Comparison of ENCODE assay signal across 8 cellular contexts in genomic region chr11:62599909-62600308, GRCh38. TPM values are rescaled to one million over a fixed set of nuclear protein-coding genes. Genes with fewer than 3 reads are reported as not detected.
A peak's percentile ranks its signal among the peaks of the same experiment; 100 is the strongest.
DNase-seq lines count a peak whose midpoint lies in the region; ATAC-seq and TF ChIP-seq lines count a peak whose summit lies in the region.

No MANE protein-coding gene starts in this region.

- intact Hi-C loops in Caco-2 (cut with micrococcal nuclease; ENCODE audit: unreplicated experiment) (no loop called here), PC-3 (cut with micrococcal nuclease) (loop anchor here (1.0 to 5.0 kb wide), 2 partner anchors 9 to 72 kb away; partner anchors contain the start of genes LBHD1, TUT1 and UQCC3)

- H3K9me3 Mint-ChIP-seq in Caco-2 (ENCODE audit: unreplicated experiment), result no peaks in the 10 kb centered on the region
- no peaks in the 10 kb centered on the region for H3K9me3 Mint-ChIP-seq in endothelial cell (ENCODE audit: unreplicated experiment)

- no peak for ATAC-seq in PC-3
- no peak for ATAC-seq in HG03469 (IDR thresholded peaks at IDR 0.05; ENCODE audit: unreplicated experiment)
- no peak for ATAC-seq in GM18505 (IDR thresholded peaks at IDR 0.05; ENCODE audit: unreplicated experiment)

- H3K27ac Mint-ChIP-seq in Caco-2 (ENCODE audit: unreplicated experiment) (peak overlapping the region; percentile 77), endothelial cell (ENCODE audit: unreplicated experiment) (peak overlapping the region; percentile 81)

- H3K4me3 Mint-ChIP-seq in Caco-2 (ENCODE audit: unreplicated experiment) (peak overlapping the region; percentile 88), endothelial cell (ENCODE audit: unreplicated experiment) (peak overlapping the region; percentile 97)

- BruUV-seq in Caco-2 (replicated peaks; lab: Mats Ljungman, UMichigan), result TSS peak; percentile 31
- TSS peak; percentile 38 for BruUV-seq in PC-3 (replicated peaks; lab: Mats Ljungman, UMichigan)

- peaks cover 92% of the 10 kb centered on the region for H3K36me3 Mint-ChIP-seq in Caco-2 (ENCODE audit: insufficient read depth, unreplicated experiment)
- H3K36me3 Mint-ChIP-seq in endothelial cell (ENCODE audit: low read depth, unreplicated experiment), result peaks cover 63% of the 10 kb centered on the region

- no peak for DNase-seq in Caco-2
- DNase-seq in PC-3, result no peak
- no peak for DNase-seq in endothelial cell (ENCODE audit: low spot score)
- DNase-seq in osteoblast (ENCODE audit: insufficient read length, low spot score, missing footprints), result peak; percentile 80
- DNase-seq in cortex of kidney (lab: John Stamatoyannopoulos, UW), result no peak
- no peak for DNase-seq in NCI-H82 (lab: John Stamatoyannopoulos, UW)

- H4K20me1 ChIP-seq in PC-3 (ENCODE audit: low read length), result no peaks in the 10 kb centered on the region
- H4K20me1 ChIP-seq in osteoblast (ENCODE audit: insufficient read depth, low read length), result peaks cover 27% of the 10 kb centered on the region

- POLR2A ChIA-PET in Caco-2 (lab: Charles Lee), result interaction anchor here (0.6 to 2.4 kb wide), 6 partner anchors 8 to 65 kb away, joined by 4 to 97 read pairs (median 4); partner anchors contain the start of genes B3GAT3, C11orf98, CSKMT and EEF1G
- POLR2A ChIA-PET in PC-3 (lab: Charles Lee; ENCODE audit: unreplicated experiment), result interaction anchor here (0.6 kb wide), 1 partner anchor 69 kb away, joined by 10 read pairs; no protein-coding TSS in a partner anchor

- TF ChIP-seq CTCF in Caco-2 (IDR thresholded peaks at IDR 0.05; ENCODE audit: insufficient read depth in 1 of 2, low read depth in 1 of 2, low read length in 1 of 2, severe bottlenecking in 1 of 2, unreplicated experiment in 1 of 2), result no peak
- no peak for TF ChIP-seq CTCF in PC-3 (conservative IDR thresholded peaks at IDR 0.05; ENCODE audit: low read depth, low read length)
- TF ChIP-seq CTCF in endothelial cell (IDR thresholded peaks at IDR 0.05; ENCODE audit: unreplicated experiment), result no peak
- no peak for TF ChIP-seq CTCF in osteoblast (IDR thresholded peaks at IDR 0.05; ENCODE audit: extremely low read depth, low read depth, low read length)

- H3K4me1 ChIP-seq in Caco-2, result peaks cover 28% of the 10 kb centered on the region
- H3K4me1 ChIP-seq in PC-3 (ENCODE audit: insufficient read depth, low read length), result peaks cover 21% of the 10 kb centered on the region
- peaks cover 27% of the 10 kb centered on the region for H3K4me1 ChIP-seq in osteoblast (ENCODE audit: insufficient read depth, low read length)

- peaks cover 43% of the 10 kb centered on the region for H3K79me2 ChIP-seq in PC-3 (ENCODE audit: low read length)
- H3K79me2 ChIP-seq in osteoblast (ENCODE audit: insufficient read depth, low read length), result peaks cover 43% of the 10 kb centered on the region

- H3K4me1 Mint-ChIP-seq in Caco-2 (ENCODE audit: low read depth, unreplicated experiment) (peaks cover 30% of the 10 kb centered on the region), endothelial cell (ENCODE audit: unreplicated experiment) (peaks cover 47% of the 10 kb centered on the region)

- H3F3A ChIP-seq in PC-3 (ENCODE audit: low read length, unreplicated experiment), result no peaks in the 10 kb centered on the region

- H3K27me3 ChIP-seq in Caco-2 (replicated peaks; ENCODE audit: control insufficient read depth, insufficient read depth, low read length) (no peaks in the 10 kb centered on the region), PC-3 (ENCODE audit: low read length) (no peaks in the 10 kb centered on the region), osteoblast (ENCODE audit: insufficient read depth, low read length) (no peaks in the 10 kb centered on the region)

- peak overlapping the region; percentile 99 for H3K4me2 ChIP-seq in PC-3 (ENCODE audit: low read length)
- peak overlapping the region; percentile 96 for H3K4me2 ChIP-seq in osteoblast (ENCODE audit: insufficient read depth, low read length)

- CTCF ChIA-PET in Caco-2 (lab: Charles Lee), result interaction anchor here (0.6 to 0.8 kb wide), 2 partner anchors 16 to 30 kb away, joined by 3 to 4 read pairs; no protein-coding TSS in a partner anchor
- CTCF ChIA-PET in PC-3 (lab: Charles Lee), result interaction anchor here (1.0 kb wide), 1 partner anchor 12 kb away, joined by 3 read pairs; no protein-coding TSS in a partner anchor

- peak overlapping the region; percentile 97 for H3K4me3 ChIP-seq in Caco-2 (ENCODE audit: low read depth, low read length)
- peak overlapping the region; percentile 93 for H3K4me3 ChIP-seq in PC-3 (ENCODE audit: low read length)
- H3K4me3 ChIP-seq in osteoblast (ENCODE audit: insufficient read depth, low read length), result peak overlapping the region; percentile 96

- no peaks in the 10 kb centered on the region for H3K9me2 ChIP-seq in PC-3 (replicated peaks; ENCODE audit: low read length)

- H3K9me3 ChIP-seq in Caco-2 (no peaks in the 10 kb centered on the region), PC-3 (ENCODE audit: low read length) (no peaks in the 10 kb centered on the region), osteoblast (ENCODE audit: low read depth, low read length) (no peaks in the 10 kb centered on the region)

- peak overlapping the region; percentile 98 for H3K9ac ChIP-seq in PC-3 (ENCODE audit: low read length)

- TF ChIP-seq POLR2A in GM18505 (IDR thresholded peaks at IDR 0.05; ENCODE audit: borderline replicate concordance, extremely low read depth, insufficient read depth, insufficient read length), result no peak

- H2AFZ ChIP-seq in PC-3 (ENCODE audit: low read length) (no peak overlapping the region), osteoblast (ENCODE audit: low read length) (no peak overlapping the region)

- H3K36me3 ChIP-seq in Caco-2 (ENCODE audit: control insufficient read depth, insufficient read depth, low read length) (peaks cover 3% of the 10 kb centered on the region; the same call in 1 of the 2 replicates), PC-3 (ENCODE audit: low read depth, low read length) (peaks cover 42% of the 10 kb centered on the region), osteoblast (ENCODE audit: insufficient read depth, low read length) (peaks cover 58% of the 10 kb centered on the region)

- 0 out of 2 replicates have a peak overlapping the region, but pooled peaks have one; percentile 0 for H3K27ac ChIP-seq in PC-3 (ENCODE audit: low read length)
- H3K27ac ChIP-seq in osteoblast (ENCODE audit: low read depth, low read length), result peak overlapping the region; percentile 83

- H3K27me3 Mint-ChIP-seq in Caco-2 (ENCODE audit: insufficient read depth, unreplicated experiment), result no peaks in the 10 kb centered on the region
- peaks cover 18% of the 10 kb centered on the region for H3K27me3 Mint-ChIP-seq in endothelial cell (ENCODE audit: unreplicated experiment)

RNA-seq across cellular contexts. Expression of gene MTA2, which starts 1.8 kb away (rescaled TPM):
- total RNA-seq in Caco-2 (2022) (134 and 135 TPM in 2 replicates), PC-3 (2014; rRNA removed) (193 and 259 TPM in 2 replicates), endothelial cell (ENCODE audit: unreplicated experiment) (157 TPM), osteoblast (102 and 105 TPM in 2 replicates)

RNA-seq across cellular contexts. Expression of gene TUT1, which starts 8.6 kb away (rescaled TPM):
- total RNA-seq in Caco-2 (2022) (27.2 and 30.2 TPM in 2 replicates), PC-3 (2014; rRNA removed) (17.8 and 20.6 TPM in 2 replicates), endothelial cell (ENCODE audit: unreplicated experiment) (21.2 TPM), osteoblast (6.5 and 7.6 TPM in 2 replicates)

RNA-seq across cellular contexts. Expression of gene EML3, which starts 12.7 kb away (rescaled TPM):
- total RNA-seq in Caco-2 (2022) (61.2 and 68.7 TPM in 2 replicates), PC-3 (2014; rRNA removed) (32.8 and 50.6 TPM in 2 replicates), endothelial cell (ENCODE audit: unreplicated experiment) (98.6 TPM), osteoblast (26.4 and 29.5 TPM in 2 replicates)

RNA-seq across cellular contexts. Expression of gene ROM1, which starts 13.1 kb away (rescaled TPM):
- 1.1 and 1.3 TPM in 2 replicates for total RNA-seq in Caco-2 (2022)
- total RNA-seq in PC-3 (2014; rRNA removed), result 5.8 and 13.9 TPM in 2 replicates
- 2.1 TPM for total RNA-seq in endothelial cell (ENCODE audit: unreplicated experiment)
- total RNA-seq in osteoblast, result 6.5 TPM in 2 replicates

RNA-seq across cellular contexts. Expression of gene B3GAT3, which starts 21.9 kb away (rescaled TPM):
- total RNA-seq in Caco-2 (2022), result 37.2 and 37.6 TPM in 2 replicates
- 65.8 and 76.3 TPM in 2 replicates for total RNA-seq in PC-3 (2014; rRNA removed)
- 32.8 TPM for total RNA-seq in endothelial cell (ENCODE audit: unreplicated experiment)
- 27.1 and 30.8 TPM in 2 replicates for total RNA-seq in osteoblast
